Comparison of ENCODE assay signal across 10 cellular contexts in the genomic region with DNA sequence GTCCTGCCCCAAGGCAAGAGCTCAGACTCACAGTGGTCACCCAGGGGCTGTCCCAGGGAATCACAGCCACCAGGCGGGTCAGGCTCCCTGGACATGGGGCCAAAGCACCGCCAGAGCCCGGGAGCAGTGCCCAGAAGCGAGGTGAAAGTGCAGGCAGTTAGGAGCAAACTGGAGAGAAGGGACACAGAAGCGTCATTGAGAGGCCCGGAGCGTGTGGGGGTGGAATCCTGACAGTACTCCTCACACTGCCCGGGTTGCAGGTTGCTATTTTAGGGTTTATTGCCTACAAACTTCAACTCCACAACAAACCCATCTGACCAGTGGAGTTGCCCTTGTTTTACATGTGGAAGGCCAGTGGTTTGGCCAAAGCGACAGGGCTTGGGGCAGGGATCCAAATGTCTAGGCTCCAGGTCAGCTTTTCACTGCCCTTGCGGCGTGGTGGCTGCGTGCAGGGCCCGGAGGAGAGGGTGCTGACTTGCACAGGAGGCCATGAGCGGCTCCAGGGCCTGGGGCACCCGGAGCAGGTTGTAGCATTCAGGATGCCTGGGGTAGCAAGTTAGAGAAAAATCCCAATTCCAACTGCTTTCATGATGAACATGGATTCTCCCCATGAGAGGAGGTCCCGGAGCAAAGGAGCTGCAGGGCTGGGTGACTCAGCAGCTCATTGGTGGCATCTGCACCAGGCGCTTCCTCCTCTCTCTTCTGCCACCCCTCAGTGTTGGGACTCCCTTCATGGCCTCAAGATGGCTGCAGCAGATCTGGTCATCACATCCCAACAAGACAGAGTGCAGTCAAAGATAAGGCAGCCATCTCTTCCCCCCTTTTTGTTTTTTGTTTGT.
DNase-seq lines count a peak whose midpoint lies in the region; ATAC-seq and TF ChIP-seq lines count a peak whose summit lies in the region.
"Had no signal": no experiment of that assay in that cellular context is flagged by ENCODE, and none has a peak within 500 bp of the region (broad histone marks: within the 10 kb centered on the region; RNA-seq: fewer than 3 reads in every experiment).

No MANE protein-coding gene starts in this region.

- CTCF ChIA-PET in SK-N-SH (lab: Yijun Ruan, JAX), result interaction anchor here (1.3 to 1.7 kb wide), 2 partner anchors 24 to 86 kb away, joined by 3 to 5 read pairs; no protein-coding TSS in a partner anchor

- H3K36me3 ChIP-seq in SK-N-SH (replicated peaks in 1 of 2; ENCODE audit: control insufficient read depth in 1 of 2, insufficient read depth in 2 of 2, low read length in 1 of 2) (no peaks in the 10 kb centered on the region), esophagus muscularis mucosa (no peaks in the 10 kb centered on the region), muscle layer of colon (ENCODE audit: insufficient read depth, low read length) (no peaks in the 10 kb centered on the region), vagina (no peaks in the 10 kb centered on the region)

- no peak for TF ChIP-seq RAD21 in SK-N-SH (IDR thresholded peaks at IDR 0.05; ENCODE audit: low read length)

- TF ChIP-seq CTCF in SK-N-SH (IDR thresholded peaks at IDR 0.05), result no peak
- TF ChIP-seq CTCF in esophagus muscularis mucosa (IDR thresholded peaks at IDR 0.05), result no peak
- no peak for TF ChIP-seq CTCF in vagina (IDR thresholded peaks at IDR 0.05)

- TF ChIP-seq POLR2A in esophagus muscularis mucosa (IDR thresholded peaks at IDR 0.05; ENCODE audit: low read depth), result no peak
- TF ChIP-seq POLR2A in vagina (IDR thresholded peaks at IDR 0.05), result no peak

- H4K20me1 ChIP-seq in SK-N-SH (ENCODE audit: insufficient read depth), result no peaks in the 10 kb centered on the region

- H3K9ac ChIP-seq in SK-N-SH (no peak overlapping the region), muscle layer of colon (ENCODE audit: low read length) (no peak overlapping the region)

- TF ChIP-seq EP300 in SK-N-SH (IDR thresholded peaks at IDR 0.05; ENCODE audit: borderline replicate concordance in 1 of 2, low read depth in 1 of 2, low read length in 1 of 2) (no peak), esophagus muscularis mucosa (IDR thresholded peaks at IDR 0.05) (no peak)

- no peak overlapping the region; a peak in 1 of 4 replicates for H3K27ac ChIP-seq in SK-N-SH (ENCODE audit: low read depth in 2 of 2, low read length in 1 of 2)
- peak overlapping the region; percentile 63 to 74 (median 68) for H3K27ac ChIP-seq in esophagus muscularis mucosa (replicated peaks in 1 of 4)
- H3K27ac ChIP-seq in muscle layer of colon (ENCODE audit: low read depth, low read length), result peak overlapping the region; percentile 12
- peak overlapping the region; percentile 18 for H3K27ac ChIP-seq in vagina
- H3K27ac ChIP-seq: 22Rv1 had no signal

- H3K9me3 ChIP-seq in SK-N-SH (no peaks in the 10 kb centered on the region), esophagus muscularis mucosa (no peaks in the 10 kb centered on the region), muscle layer of colon (ENCODE audit: low read length) (no peaks in the 10 kb centered on the region), vagina (no peaks in the 10 kb centered on the region)

- WGBS in SK-N-SH (ENCODE audit: low lambda C conversion rate), result 84% methylated on average over 8 of the region's 17 CpGs
- WGBS in esophagus muscularis mucosa, result 42% methylated on average over 13 of the region's 17 CpGs

- POLR2A ChIA-PET in SK-N-SH (lab: Yijun Ruan, JAX), result no interaction called here

- peaks cover 24% of the 10 kb centered on the region for H3F3A ChIP-seq in SK-N-SH (replicated peaks; ENCODE audit: insufficient read depth)

- intact Hi-C loops in esophagus muscularis mucosa (cut with DNase I), result loop anchor here (10.0 kb wide), 1 partner anchor 65 kb away; no protein-coding TSS in a partner anchor
- intact Hi-C loops in vagina (cut with DNase I), result loop anchor here (10.0 kb wide), 1 partner anchor 85 kb away; no protein-coding TSS in a partner anchor

- H2AFZ ChIP-seq in SK-N-SH (ENCODE audit: low read depth), result no peak overlapping the region

- H3K79me2 ChIP-seq in SK-N-SH (ENCODE audit: insufficient read depth), result no peaks in the 10 kb centered on the region

- H3K27me3 ChIP-seq in SK-N-SH (ENCODE audit: insufficient read depth) (no peaks in the 10 kb centered on the region), esophagus muscularis mucosa (no peaks in the 10 kb centered on the region), muscle layer of colon (ENCODE audit: control insufficient read depth in 1 of 2, insufficient read depth in 2 of 2, low read length in 2 of 2) (no peaks in the 10 kb centered on the region), vagina (no peaks in the 10 kb centered on the region)

- H3K4me2 ChIP-seq in SK-N-SH, result 0 out of 2 replicates have a peak overlapping the region, but pooled peaks have one; percentile 7

- DNase-seq in SK-N-SH (no peak), esophagus muscularis mucosa (ENCODE audit: extremely low spot score) (no peak), vagina (ENCODE audit: extremely low spot score in 2 of 2) (no peak), putamen (ENCODE audit: low spot score) (no peak), DMS153 (lab: John Stamatoyannopoulos, UW) (no peak)
- DNase-seq: activated CD4-positive, CD25-positive, alpha-beta regulatory T cell treated with anti-CD3 and anti-CD28 coated beads, Interleukin-2, amount 50 U/mL, for 72 hours had no signal

- H3K4me3 ChIP-seq in SK-N-SH (ENCODE audit: low read depth in 2 of 2, low read length in 1 of 2) (no peak overlapping the region), esophagus muscularis mucosa (no peak overlapping the region), muscle layer of colon (ENCODE audit: low read depth in 1 of 2, low read length in 2 of 2) (no peak overlapping the region), vagina (no peak overlapping the region)

- peaks cover 25 to 47% of the 10 kb centered on the region in 2 experiments for H3K4me1 ChIP-seq in SK-N-SH (ENCODE audit: control insufficient read depth in 1 of 2, insufficient read depth in 2 of 2, low read depth in 1 of 2, low read length in 1 of 2)
- H3K4me1 ChIP-seq in esophagus muscularis mucosa, result peaks cover 42 to 98% (median 93%) of the 10 kb centered on the region in 4 donors
- H3K4me1 ChIP-seq in muscle layer of colon (ENCODE audit: insufficient read depth, low read length), result peaks cover 65% of the 10 kb centered on the region
- peaks cover 71% of the 10 kb centered on the region for H3K4me1 ChIP-seq in vagina

- ATAC-seq in SK-N-SH treated with all-trans-retinoic acid at 6 μM for 48 hours (no peak), HG02610 (IDR thresholded peaks at IDR 0.05; ENCODE audit: unreplicated experiment) (no peak)

- H3K9me2 ChIP-seq in SK-N-SH, result no peaks in the 10 kb centered on the region

TF ChIP-seq in SK-N-SH, 30 proteins besides CTCF, POLR2A, EP300 and RAD21:
- TF ChIP-seq MXI1 (IDR thresholded peaks at IDR 0.05; ENCODE audit: low read depth, low read length) (no peak), ZBTB33 (IDR thresholded peaks at IDR 0.05; ENCODE audit: borderline replicate concordance, low read depth) (no peak), NFIC (IDR thresholded peaks at IDR 0.05; ENCODE audit: borderline replicate concordance) (no peak), YY1 (IDR thresholded peaks at IDR 0.05; ENCODE audit: low read depth) (no peak), TAF1 (IDR thresholded peaks at IDR 0.05; ENCODE audit: borderline replicate concordance, low read depth, low read length) (no peak), CHD2 (IDR thresholded peaks at IDR 0.05; ENCODE audit: low read length, partially characterized antibody) (no peak), FOSL2 (IDR thresholded peaks at IDR 0.05; ENCODE audit: borderline replicate concordance, low read depth) (no peak), ELF1 (IDR thresholded peaks at IDR 0.05) (no peak), RFX5 (IDR thresholded peaks at IDR 0.05; ENCODE audit: low read length) (no peak)
TF ChIP-seq in SK-N-SH: peak in this region for 0.

TF ChIP-seq in SK-N-SH treated with all-trans-retinoic acid at 6 μM for 48 hours, 23 proteins besides CTCF, POLR2A, EP300 and RAD21 (continues in another document):
- TF ChIP-seq ARNTL (CRISPR knock-in tag; IDR thresholded peaks at IDR 0.05; ENCODE audit: borderline replicate concordance, low read depth), result no peak
- TF ChIP-seq, protein P1, sequence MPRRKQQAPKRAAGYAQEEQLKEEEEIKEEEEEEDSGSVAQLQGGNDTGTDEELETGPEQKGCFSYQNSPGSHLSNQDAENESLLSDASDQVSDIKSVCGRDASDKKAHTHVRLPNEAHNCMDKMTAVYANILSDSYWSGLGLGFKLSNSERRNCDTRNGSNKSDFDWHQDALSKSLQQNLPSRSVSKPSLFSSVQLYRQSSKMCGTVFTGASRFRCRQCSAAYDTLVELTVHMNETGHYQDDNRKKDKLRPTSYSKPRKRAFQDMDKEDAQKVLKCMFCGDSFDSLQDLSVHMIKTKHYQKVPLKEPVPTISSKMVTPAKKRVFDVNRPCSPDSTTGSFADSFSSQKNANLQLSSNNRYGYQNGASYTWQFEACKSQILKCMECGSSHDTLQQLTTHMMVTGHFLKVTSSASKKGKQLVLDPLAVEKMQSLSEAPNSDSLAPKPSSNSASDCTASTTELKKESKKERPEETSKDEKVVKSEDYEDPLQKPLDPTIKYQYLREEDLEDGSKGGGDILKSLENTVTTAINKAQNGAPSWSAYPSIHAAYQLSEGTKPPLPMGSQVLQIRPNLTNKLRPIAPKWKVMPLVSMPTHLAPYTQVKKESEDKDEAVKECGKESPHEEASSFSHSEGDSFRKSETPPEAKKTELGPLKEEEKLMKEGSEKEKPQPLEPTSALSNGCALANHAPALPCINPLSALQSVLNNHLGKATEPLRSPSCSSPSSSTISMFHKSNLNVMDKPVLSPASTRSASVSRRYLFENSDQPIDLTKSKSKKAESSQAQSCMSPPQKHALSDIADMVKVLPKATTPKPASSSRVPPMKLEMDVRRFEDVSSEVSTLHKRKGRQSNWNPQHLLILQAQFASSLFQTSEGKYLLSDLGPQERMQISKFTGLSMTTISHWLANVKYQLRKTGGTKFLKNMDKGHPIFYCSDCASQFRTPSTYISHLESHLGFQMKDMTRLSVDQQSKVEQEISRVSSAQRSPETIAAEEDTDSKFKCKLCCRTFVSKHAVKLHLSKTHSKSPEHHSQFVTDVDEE (CRISPR knock-in tag; IDR thresholded peaks at IDR 0.05), result no peak
- no peak for TF ChIP-seq ESRRG (CRISPR knock-in tag; IDR thresholded peaks at IDR 0.05)
- TF ChIP-seq ZNF70 (CRISPR knock-in tag; IDR thresholded peaks at IDR 0.05), result no peak
- no peak for TF ChIP-seq OSR1 (CRISPR knock-in tag; IDR thresholded peaks at IDR 0.05)
- no peak for TF ChIP-seq ZFP3 (CRISPR knock-in tag; IDR thresholded peaks at IDR 0.05)
- TF ChIP-seq CSDC2 (CRISPR knock-in tag; IDR thresholded peaks at IDR 0.05), result no peak
- TF ChIP-seq TOX (CRISPR knock-in tag; IDR thresholded peaks at IDR 0.05; ENCODE audit: borderline replicate concordance), result no peak
- TF ChIP-seq SNAI2 (CRISPR knock-in tag; IDR thresholded peaks at IDR 0.05), result no peak
- TF ChIP-seq PPARA (CRISPR knock-in tag; IDR thresholded peaks at IDR 0.05; ENCODE audit: borderline replicate concordance), result no peak

Comparison
In these comparisons a context has a peak if more than half of its experiments do, and no peak if none do; other contexts are left out.
1. H3K27ac ChIP-seq: peak in esophagus muscularis mucosa (4 of 4), muscle layer of colon (single experiment) and vagina (single experiment); none in SK-N-SH (0 of 2).